Comparison of ENCODE assay signal across 8 cellular contexts in genomic region chr1:91165033-91165654, GRCh38.
DNase-seq lines count a peak whose midpoint lies in the region; ATAC-seq lines count a peak whose summit lies in the region.

No MANE protein-coding gene starts in this region.

- peak; percentile 48 for DNase-seq in COR-L47 (lab: John Stamatoyannopoulos, UW)
- peak; percentile 93 for DNase-seq in NCI-H82 (lab: John Stamatoyannopoulos, UW)
- peak; percentile 30 to 66 (median 65) for DNase-seq in activated CD8-positive, alpha-beta memory T cell treated with anti-CD3 and anti-CD28 coated beads for 48 hours (ENCODE audit: low read depth in 2 of 3, low spot score in 2 of 3)
- peak; percentile 34 for DNase-seq in epidermal melanocyte (ENCODE audit: insufficient read length, low spot score)
- peak; percentile 77 for DNase-seq in mucosa of gallbladder (ENCODE audit: low spot score)
- peak; percentile 30 to 42 for DNase-seq in stimulated activated CD8-positive, alpha-beta memory T cell treated with anti-CD3 and anti-CD28 coated beads, Interleukin-7, amount 100 ng/mL, for 1 hour (ENCODE audit: low read depth in 2 of 2)

- ATAC-seq in GM19455 (IDR thresholded peaks at IDR 0.05; ENCODE audit: unreplicated experiment): peak; percentile 86
- ATAC-seq in HG03469 (IDR thresholded peaks at IDR 0.05; ENCODE audit: unreplicated experiment): peak; percentile 63

Comparison
In these comparisons a context has a peak if more than half of its experiments do, and no peak if none do; other contexts are left out.
1. Peak in every context shown above with its lines: DNase-seq and ATAC-seq.
2. DNase-seq: peak in every context shown above with its lines; median percentile 93 in NCI-H82; 77 in mucosa of gallbladder; 65 in activated CD8-positive, alpha-beta memory T cell treated with anti-CD3 and anti-CD28 coated beads for 48 hours; 48 in COR-L47; 36 in stimulated activated CD8-positive, alpha-beta memory T cell treated with anti-CD3 and anti-CD28 coated beads, Interleukin-7, amount 100 ng/mL, for 1 hour; 34 in epidermal melanocyte.